8 cellular contexts compared by ENCODE assay signal in genomic region chr11:126063510-126063858, GRCh38. TPM values are rescaled to one million over a fixed set of nuclear protein-coding genes. Genes with fewer than 3 reads are reported as not detected.
DNase-seq lines count a peak whose midpoint lies in the region; ATAC-seq and TF ChIP-seq lines count a peak whose summit lies in the region.

No MANE protein-coding gene starts in this region.

- H3K36me3 ChIP-seq in DOHH2 (ENCODE audit: control insufficient read depth, low read length) (no peaks in the 10 kb centered on the region), RWPE2 (ENCODE audit: low read depth) (no peaks in the 10 kb centered on the region), fibroblast of lung (ENCODE audit: control insufficient read depth, insufficient read depth, low read length) (no peaks in the 10 kb centered on the region), psoas muscle (ENCODE audit: insufficient read depth in 1 of 2, low read depth in 1 of 2) (no peaks in the 10 kb centered on the region)

- TF ChIP-seq CTCF in DOHH2 (IDR thresholded peaks at IDR 0.05; ENCODE audit: low read depth, low read length, poor library complexity, severe bottlenecking) (no peak), RWPE2 (IDR thresholded peaks at IDR 0.05; ENCODE audit: poor library complexity, severe bottlenecking) (no peak), fibroblast of lung (conservative IDR thresholded peaks at IDR 0.05 in 1 of 2, IDR thresholded peaks at IDR 0.05 in 1 of 2; ENCODE audit: low read depth in 1 of 2, low read length in 2 of 2) (no peak), psoas muscle (IDR thresholded peaks at IDR 0.05) (no peak)

- H3K27me3 ChIP-seq in DOHH2 (ENCODE audit: control insufficient read depth, low read length): peaks cover 36% of the 10 kb centered on the region
- no peaks in the 10 kb centered on the region for H3K27me3 ChIP-seq in RWPE2 (ENCODE audit: insufficient read depth, poor library complexity, severe bottlenecking)
- peaks cover 17% of the 10 kb centered on the region for H3K27me3 ChIP-seq in fibroblast of lung (ENCODE audit: control insufficient read depth, insufficient read depth, low read length)
- H3K27me3 ChIP-seq in psoas muscle (ENCODE audit: insufficient read depth in 3 of 3, low read length in 2 of 3): peaks cover 0 to 14% (median 0%) of the 10 kb centered on the region in 3 donors

- DNase-seq in RWPE2 (ENCODE audit: low spot score): no peak
- no peak for DNase-seq in fibroblast of lung (ENCODE audit: low read depth in 2 of 2)
- DNase-seq in psoas muscle: no peak
- DNase-seq in activated gamma-delta T cell (lab: John Stamatoyannopoulos, UW): no peak

- peak overlapping the region; percentile 60 for H3K4me3 ChIP-seq in DOHH2 (ENCODE audit: low read length)
- H3K4me3 ChIP-seq in RWPE2 (ENCODE audit: severe bottlenecking): peak overlapping the region; percentile 39
- H3K4me3 ChIP-seq in fibroblast of lung (replicated peaks in 1 of 4; ENCODE audit: control extremely low read depth in 1 of 4, insufficient read depth in 1 of 4, low read depth in 3 of 4, low read length in 4 of 4): peak overlapping the region in 2 of 4 experiments; percentile 40 to 43
- H3K4me3 ChIP-seq in psoas muscle: peak overlapping the region; percentile 79

- peak overlapping the region; percentile 47 for H2AFZ ChIP-seq in fibroblast of lung (ENCODE audit: low read length)

- intact Hi-C loops in psoas muscle (cut with DNase I): loop anchor here (2.0 to 10.0 kb wide), 5 partner anchors 49 to 131 kb away; partner anchors contain the start of gene VSIG10L2 (in 1 of the 2)

- H3K9me3 ChIP-seq in DOHH2 (ENCODE audit: control insufficient read depth, insufficient read depth, low read length) (no peaks in the 10 kb centered on the region), RWPE2 (ENCODE audit: severe bottlenecking) (no peaks in the 10 kb centered on the region), fibroblast of lung (ENCODE audit: control insufficient read depth, insufficient read depth, low read depth, low read length) (no peaks in the 10 kb centered on the region), psoas muscle (no peaks in the 10 kb centered on the region)

- 17 to 22% (median 18%) methylated on average over 10 of the region's 10 CpGs for WGBS in psoas muscle, 3 donors

- H3K4me1 ChIP-seq in DOHH2 (ENCODE audit: control insufficient read depth, low read length): peaks cover 15% of the 10 kb centered on the region
- peaks cover 4% of the 10 kb centered on the region for H3K4me1 ChIP-seq in RWPE2 (ENCODE audit: insufficient read depth, poor library complexity, severe bottlenecking)
- no peaks in the 10 kb centered on the region for H3K4me1 ChIP-seq in fibroblast of lung (ENCODE audit: control insufficient read depth, extremely low read depth, insufficient read depth, low read length)
- peaks cover 12% of the 10 kb centered on the region for H3K4me1 ChIP-seq in psoas muscle

- no peaks in the 10 kb centered on the region for H3K79me2 ChIP-seq in DOHH2 (ENCODE audit: control insufficient read depth, low read length)
- no peaks in the 10 kb centered on the region for H3K79me2 ChIP-seq in fibroblast of lung (ENCODE audit: control insufficient read depth, insufficient read depth, low read length)

- no peak overlapping the region for H3K27ac ChIP-seq in DOHH2 (ENCODE audit: low read depth, low read length)
- no peak overlapping the region for H3K27ac ChIP-seq in RWPE2 (ENCODE audit: poor library complexity, severe bottlenecking)
- H3K27ac ChIP-seq in fibroblast of lung (ENCODE audit: insufficient read depth, low read length): no peak overlapping the region
- no peak overlapping the region for H3K27ac ChIP-seq in psoas muscle

- no peak overlapping the region for H3K9ac ChIP-seq in fibroblast of lung (ENCODE audit: insufficient read depth, low read length)

- H4K20me1 ChIP-seq in DOHH2 (ENCODE audit: control insufficient read depth, insufficient read depth, low read depth, low read length) (no peaks in the 10 kb centered on the region), fibroblast of lung (ENCODE audit: control insufficient read depth, extremely low read depth, insufficient read depth, low read length) (no peaks in the 10 kb centered on the region)

- H3K4me2 ChIP-seq in DOHH2 (ENCODE audit: low read length) (peak overlapping the region; percentile 94), fibroblast of lung (ENCODE audit: extremely low read depth, insufficient read depth, low read length) (peak overlapping the region; percentile 66)

- ATAC-seq in RWPE2 (ENCODE audit: low read depth): no peak
- ATAC-seq in psoas muscle: no peak
- no peak for ATAC-seq in GM21619 (IDR thresholded peaks at IDR 0.05; ENCODE audit: unreplicated experiment)
- no peak for ATAC-seq in GM18868 (IDR thresholded peaks at IDR 0.05; ENCODE audit: unreplicated experiment)
- no peak for ATAC-seq in GM21381 (IDR thresholded peaks at IDR 0.05; ENCODE audit: unreplicated experiment)

- H3K9me2 ChIP-seq in DOHH2 (replicated peaks; ENCODE audit: control insufficient read depth, low read length): no peaks in the 10 kb centered on the region

- no peaks in the 10 kb centered on the region for H3F3A ChIP-seq in DOHH2 (ENCODE audit: control insufficient read depth, insufficient read depth)

RNA-seq across cellular contexts. Expression of gene CDON, which starts 0.8 kb away (rescaled TPM):
- total RNA-seq in fibroblast of lung (10.3 and 10.7 TPM in 2 replicates), psoas muscle (1 to 10 TPM; 1.3 to 5.6 (median 1.5) TPM)
- polyA plus RNA-seq in fibroblast of lung (2.3 and 10.7 TPM in 2 replicates), psoas muscle (1 to 10 TPM in 1 of 3 donors, under 1 TPM in 2; 0.63 to 1.0 (median 0.79) TPM)
- 1.5 and 6.1 TPM in 2 replicates for polyA plus RNA-seq in fibroblast of lung (2012)
- 2.2 and 13.6 TPM in 2 replicates for polyA minus RNA-seq in fibroblast of lung (ENCODE audit: low replicate concordance)
